15 cellular contexts compared by ENCODE assay signal in the genomic region with DNA sequence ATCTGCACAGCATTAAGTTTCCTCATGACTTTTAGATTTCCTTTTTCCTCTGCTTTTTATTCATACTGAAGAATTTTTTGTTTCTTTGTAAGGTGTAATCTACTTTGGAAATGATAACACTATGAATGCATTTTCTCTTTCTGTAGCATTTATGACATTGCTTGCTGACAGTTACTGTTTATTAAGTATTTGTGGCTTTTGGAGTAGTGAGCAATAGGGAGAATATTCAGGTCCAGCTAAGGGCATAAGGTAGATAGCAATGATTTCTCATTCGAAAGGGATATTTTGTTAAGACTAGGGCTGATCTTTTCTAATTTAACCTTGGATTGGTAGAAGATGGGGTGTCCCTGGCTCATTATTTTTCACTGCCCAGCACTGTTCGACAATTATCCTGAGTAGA.
DNase-seq lines count a peak whose midpoint lies in the region; ATAC-seq, FAIRE-seq and TF ChIP-seq lines count a peak whose summit lies in the region.
"Had no signal": no experiment of that assay in that cellular context is flagged by ENCODE, and none has a peak within 500 bp of the region (broad histone marks: within the 10 kb centered on the region; RNA-seq: fewer than 3 reads in every experiment).

No MANE protein-coding gene starts in this region.

- H2BK15ac ChIP-seq in mesendoderm (replicated peaks; ENCODE audit: low read depth): no peak overlapping the region

- H3K79me2 ChIP-seq in astrocyte (ENCODE audit: insufficient read depth, low read length) (peaks cover 82% of the 10 kb centered on the region), mesendoderm (ENCODE audit: control insufficient read depth, insufficient read depth, low read length) (peaks cover 15% of the 10 kb centered on the region)

- H2AFZ ChIP-seq in astrocyte (ENCODE audit: low read depth, low read length): no peak overlapping the region

- H3K27me3 Mint-ChIP-seq in CD4-positive, CD25-positive, alpha-beta regulatory T cell: no peaks in the 10 kb centered on the region
- H3K27me3 Mint-ChIP-seq in HFFc6 (ENCODE audit: insufficient read depth) (no peaks in the 10 kb centered on the region), astrocyte (ENCODE audit: low read depth, unreplicated experiment) (no peaks in the 10 kb centered on the region)

- H4K20me1 ChIP-seq in astrocyte (ENCODE audit: insufficient read depth, low read length): peaks cover 43% of the 10 kb centered on the region

- H3K9me3 ChIP-seq in CD4-positive, CD25-positive, alpha-beta regulatory T cell (ENCODE audit: control insufficient read depth in 2 of 2, low read length in 2 of 2): no peaks in the 10 kb centered on the region
- H3K9me3 ChIP-seq in astrocyte (ENCODE audit: insufficient read depth, low read depth, low read length): no peaks in the 10 kb centered on the region

- H4K5ac ChIP-seq in mesendoderm (ENCODE audit: low read length): no peak overlapping the region

- no peak for DNase-seq in CD4-positive, CD25-positive, alpha-beta regulatory T cell
- peak; percentile 23 for DNase-seq in HFFc6
- DNase-seq in astrocyte (ENCODE audit: low read depth): peak; percentile 60
- no peak for DNase-seq in mesendoderm
- no peak for DNase-seq in stimulated activated CD8-positive, alpha-beta memory T cell treated with anti-CD3 and anti-CD28 coated beads, Interleukin-4, amount 100 ng/mL, for 48 hours
- DNase-seq in stimulated activated CD4-positive, alpha-beta T cell treated with anti-CD3 and anti-CD28 coated beads, Interleukin-4, amount 100 ng/mL, for 4 hours: no peak
- DNase-seq in Ammon's horn (ENCODE audit: low spot score): no peak
- no peak for DNase-seq in CD1c-positive myeloid dendritic cell (ENCODE audit: extremely low spot score)
- DNase-seq: AML-193; effector CD4-positive, alpha-beta T cell; NCI-H2107; SHP77 treated with DMSO at 0.1 percent for 48 hours; stimulated activated CD4-positive, alpha-beta T cell treated with anti-CD3 and anti-CD28 coated beads, Interleukin-4, amount 100 ng/mL, for 24 hours; stimulated activated naive CD4-positive, alpha-beta T cell had no signal

- peaks cover 50 to 76% (median 62%) of the 10 kb centered on the region in 4 donors for H3K4me1 Mint-ChIP-seq in CD4-positive, CD25-positive, alpha-beta regulatory T cell
- peaks cover 78% of the 10 kb centered on the region for H3K4me1 Mint-ChIP-seq in HFFc6 (ENCODE audit: low read depth)
- H3K4me1 Mint-ChIP-seq in astrocyte (ENCODE audit: low read depth, unreplicated experiment): peaks cover 42% of the 10 kb centered on the region

- peak overlapping the region; percentile 34 to 60 (median 54) for H3K27ac Mint-ChIP-seq in CD4-positive, CD25-positive, alpha-beta regulatory T cell
- H3K27ac Mint-ChIP-seq in HFFc6 (peak overlapping the region; percentile 67), astrocyte (ENCODE audit: unreplicated experiment) (peak overlapping the region; percentile 54)

- no peak overlapping the region for H2AK5ac ChIP-seq in mesendoderm (ENCODE audit: low read length)

- H3K56ac ChIP-seq in mesendoderm (ENCODE audit: low read length): peak overlapping the region; percentile 31

- TF ChIP-seq CTCF in HFFc6 (IDR thresholded peaks at IDR 0.05) (no peak), astrocyte (IDR thresholded peaks at IDR 0.05; ENCODE audit: insufficient read depth, low read depth, low read length) (no peak)

- no peaks in the 10 kb centered on the region for H3K27me3 ChIP-seq in CD4-positive, CD25-positive, alpha-beta regulatory T cell (ENCODE audit: control insufficient read depth, insufficient read depth, low read length)
- no peaks in the 10 kb centered on the region for H3K27me3 ChIP-seq in astrocyte (ENCODE audit: insufficient read depth, low read length)
- H3K27me3 ChIP-seq in mesendoderm (ENCODE audit: insufficient read depth, low read length, poor library complexity): no peaks in the 10 kb centered on the region

- WGBS in mesendoderm (ENCODE audit: extremely low coverage, insufficient coverage, low lambda C conversion rate): no CpG with 5 or more reads among the region's 2 CpGs

- H3K4me1 ChIP-seq in CD4-positive, CD25-positive, alpha-beta regulatory T cell (ENCODE audit: control insufficient read depth, insufficient read depth, low read length, poor library complexity, severe bottlenecking): peaks cover 27% of the 10 kb centered on the region
- H3K4me1 ChIP-seq in astrocyte (ENCODE audit: insufficient read depth, low read length) (peaks cover 27% of the 10 kb centered on the region), mesendoderm (ENCODE audit: control insufficient read depth, low read depth, low read length) (peaks cover 4% of the 10 kb centered on the region)

- H3K18ac ChIP-seq in mesendoderm (ENCODE audit: low read length): no peak overlapping the region

- no peak overlapping the region for H3K4me3 Mint-ChIP-seq in CD4-positive, CD25-positive, alpha-beta regulatory T cell
- peak overlapping the region; percentile 29 for H3K4me3 Mint-ChIP-seq in HFFc6
- peak overlapping the region; percentile 71 for H3K4me3 Mint-ChIP-seq in astrocyte (ENCODE audit: unreplicated experiment)

- no peak overlapping the region for H3K27ac ChIP-seq in CD4-positive, CD25-positive, alpha-beta regulatory T cell (ENCODE audit: insufficient read depth, low read length, poor library complexity, severe bottlenecking)
- H3K27ac ChIP-seq in astrocyte (ENCODE audit: low read depth, low read length) (peak overlapping the region; percentile 27), mesendoderm (ENCODE audit: low read depth, low read length) (no peak overlapping the region)

- H3K79me1 ChIP-seq in mesendoderm (ENCODE audit: low read length): peaks cover 12% of the 10 kb centered on the region

- peaks cover 0 to 1% (median 0%) of the 10 kb centered on the region in 7 donors for H3K9me3 Mint-ChIP-seq in CD4-positive, CD25-positive, alpha-beta regulatory T cell
- H3K9me3 Mint-ChIP-seq in HFFc6: no peaks in the 10 kb centered on the region
- H3K9me3 Mint-ChIP-seq in astrocyte (ENCODE audit: unreplicated experiment): no peaks in the 10 kb centered on the region

- H3K4me3 ChIP-seq in CD4-positive, CD25-positive, alpha-beta regulatory T cell (ENCODE audit: low read depth, low read length): no peak overlapping the region
- no peak overlapping the region for H3K4me3 ChIP-seq in astrocyte (ENCODE audit: insufficient read depth, low read depth, low read length)
- no peak overlapping the region for H3K4me3 ChIP-seq in mesendoderm (ENCODE audit: low read length)

- H2BK5ac ChIP-seq in mesendoderm (ENCODE audit: low read length): no peak overlapping the region

- peak; percentile 49 for FAIRE-seq in astrocyte (lab: Jason Lieb, UNC)
- FAIRE-seq: frontal cortex had no signal

- H3K36me3 Mint-ChIP-seq in CD4-positive, CD25-positive, alpha-beta regulatory T cell: peaks cover 36% of the 10 kb centered on the region
- H3K36me3 Mint-ChIP-seq in HFFc6 (ENCODE audit: low read depth) (peaks cover 46% of the 10 kb centered on the region), astrocyte (ENCODE audit: low read depth, unreplicated experiment) (peaks cover 13% of the 10 kb centered on the region)

- H3K4me2 ChIP-seq in astrocyte (ENCODE audit: low read length) (peak overlapping the region; percentile 31), mesendoderm (ENCODE audit: low read length) (no peak overlapping the region)

- no peak overlapping the region for H3K4ac ChIP-seq in mesendoderm (ENCODE audit: low read depth, low read length)

- H3K23ac ChIP-seq in mesendoderm (ENCODE audit: low read length): no peak overlapping the region

- H2BK120ac ChIP-seq in mesendoderm (ENCODE audit: low read depth, low read length): no peak overlapping the region

- H3K36me3 ChIP-seq in CD4-positive, CD25-positive, alpha-beta regulatory T cell (ENCODE audit: control insufficient read depth, insufficient read depth, low read length): peaks cover 58% of the 10 kb centered on the region
- H3K36me3 ChIP-seq in astrocyte (ENCODE audit: insufficient read depth, low read length) (peaks cover 28% of the 10 kb centered on the region), mesendoderm (ENCODE audit: control insufficient read depth, insufficient read depth, low read length) (peaks cover 3% of the 10 kb centered on the region)

- ATAC-seq in CD4-positive, CD25-positive, alpha-beta regulatory T cell (ENCODE audit: low read depth in 2 of 2): no peak

- H4K8ac ChIP-seq in mesendoderm (ENCODE audit: low read depth, low read length): no peak overlapping the region

- peak overlapping the region; percentile 19 for H3K9ac ChIP-seq in astrocyte (ENCODE audit: low read length)
- H3K9ac ChIP-seq in mesendoderm (ENCODE audit: low read length): no peak overlapping the region

Comparison
In these comparisons a context has a peak if more than half of its experiments do, and no peak if none do; other contexts are left out.
1. DNase-seq: peak in HFFc6 (single experiment) and astrocyte (single experiment); none in CD4-positive, CD25-positive, alpha-beta regulatory T cell (0 of 3), mesendoderm (single experiment), stimulated activated CD8-positive, alpha-beta memory T cell treated with anti-CD3 and anti-CD28 coated beads, Interleukin-4, amount 100 ng/mL, for 48 hours (single experiment), stimulated activated CD4-positive, alpha-beta T cell treated with anti-CD3 and anti-CD28 coated beads, Interleukin-4, amount 100 ng/mL, for 4 hours (0 of 2), Ammon's horn (single experiment) and CD1c-positive myeloid dendritic cell (single experiment).
2. H3K4me3 Mint-ChIP-seq: peak in HFFc6 (single experiment) and astrocyte (single experiment); none in CD4-positive, CD25-positive, alpha-beta regulatory T cell (0 of 4).
3. Peak in every context shown above with its lines, with median percentiles within 50 percentile points of each other: H3K27ac Mint-ChIP-seq.